ENCODE assay signal across 28 cellular contexts in genomic region chr17:30230596-30231125, GRCh38. TPM values are rescaled to one million over a fixed set of nuclear protein-coding genes. Genes with fewer than 3 reads are reported as not detected.
DNase-seq lines count a peak whose midpoint lies in the region; ATAC-seq, FAIRE-seq and TF ChIP-seq lines count a peak whose summit lies in the region.
"Had no signal": no experiment of that assay in that cellular context is flagged by ENCODE, and none has a peak within 500 bp of the region (broad histone marks: within the 10 kb centered on the region; RNA-seq: fewer than 3 reads in every experiment).

No MANE protein-coding gene starts in this region.

- intact Hi-C loops in CD14-positive monocyte (cut with micrococcal nuclease): no loop called here

- H3K4me3 ChIP-seq in HEK293 (ENCODE audit: low read depth, low read length): no peak overlapping the region
- H3K4me3 ChIP-seq in bronchial epithelial cell (ENCODE audit: low read depth, low read length): no peak overlapping the region
- H3K4me3 ChIP-seq: BLaER1, cardiac muscle cell, Peyer's patch, psoas muscle, upper lobe of right lung had no signal

- H3K36me3 ChIP-seq in HEK293 (ENCODE audit: control insufficient read depth in 2 of 2, insufficient read depth in 1 of 2, low read length in 2 of 2) (no peaks in the 10 kb centered on the region), bronchial epithelial cell (ENCODE audit: control insufficient read depth, insufficient read depth, low read length) (no peaks in the 10 kb centered on the region)
- H3K36me3 ChIP-seq: BLaER1, cardiac muscle cell, Peyer's patch, upper lobe of right lung had no signal

- TF ChIP-seq CTCF in CD14-positive monocyte (IDR thresholded peaks at IDR 0.05) (no peak), HEK293 (tag by site-specific recombination; IDR thresholded peaks at IDR 0.05) (no peak), bronchial epithelial cell (IDR thresholded peaks at IDR 0.05; ENCODE audit: insufficient read depth, low read length, severe bottlenecking) (no peak)

- H3K27me3 Mint-ChIP-seq in CD14-positive monocyte (ENCODE audit: low read depth in 3 of 3): peaks cover 33 to 44% (median 38%) of the 10 kb centered on the region in 3 donors

- peaks cover 0 to 4% of the 10 kb centered on the region in 2 donors for H3K36me3 Mint-ChIP-seq in CD14-positive monocyte
- H3K36me3 Mint-ChIP-seq in activated naive CD4-positive, alpha-beta T cell treated with anti-CD3 and anti-CD28 coated beads, Interleukin-2, amount 50 U/mL, for 72 hours: peaks cover 0 to 4% of the 10 kb centered on the region in 2 donors
- H3K36me3 Mint-ChIP-seq: activated naive CD4-positive, alpha-beta T cell treated with anti-CD3 and anti-CD28 coated beads, Interleukin-2, amount 50 U/mL, for 24 hours had no signal

- no peak for DNase-seq in CD14-positive monocyte (ENCODE audit: low spot score)
- peak; percentile 29 for DNase-seq in bronchial epithelial cell (ENCODE audit: low read depth)
- peak; percentile 8 for DNase-seq in kidney glomerular epithelial cell (lab: John Stamatoyannopoulos, UW)
- DNase-seq in activated naive CD4-positive, alpha-beta T cell treated with anti-CD3 and anti-CD28 coated beads, Interleukin-2, amount 50 U/mL, for 72 hours (ENCODE audit: low spot score in 2 of 2): no peak
- DNase-seq: activated B cell treated with CpG ODN at 0.5 μM for 24 hours; anterior cingulate cortex; cortex of kidney; DND-41; head of caudate nucleus; NCI-H2171; NCI-H524; NK-92 treated with Interleukin-12 subunit alpha and Interleukin-12 subunit beta, amount 100 ng/mL, for 24 hours; Peyer's patch; psoas muscle; stimulated activated CD4-positive, alpha-beta T cell treated with anti-CD3 and anti-CD28 coated beads, Interleukin-1b, Interleukin-23, amount 100 ng/mL, for 48 hours; upper lobe of right lung had no signal

- peaks cover 17% of the 10 kb centered on the region for H3K27me3 ChIP-seq in bronchial epithelial cell (ENCODE audit: control insufficient read depth, insufficient read depth, low read length)
- H3K27me3 ChIP-seq: Peyer's patch had no signal

- FAIRE-seq in bronchial epithelial cell (lab: Jason Lieb, UNC): peak; percentile 89

- H3K4me3 Mint-ChIP-seq in CD14-positive monocyte: peak overlapping the region in 1 of 2 donors; percentile 72
- H3K4me3 Mint-ChIP-seq: activated B cell treated with CpG ODN at 0.5 μM for 24 hours; activated naive CD4-positive, alpha-beta T cell treated with anti-CD3 and anti-CD28 coated beads, Interleukin-2, amount 50 U/mL, for 24 hours; activated T-helper 1 cell treated with anti-CD3 and anti-CD28 coated beads, Interleukin-12 subunit alpha, Interleukin-12 subunit beta, Interleukin-2, Interleukin-4 antibody, amounts not matched to agents 30 ng/mL and 10 ng/mL and 1 ng/mL, durations not matched to agents 14 hours and 24 hours and 36 hours had no signal

- POLR2A ChIA-PET in HEK293 (lab: Yijun Ruan, JAX): no interaction called here

- H3K9me3 ChIP-seq in HEK293 (ENCODE audit: control insufficient read depth, insufficient read depth, low read depth, low read length): no peaks in the 10 kb centered on the region
- H3K9me3 ChIP-seq: Caco-2, Peyer's patch, psoas muscle, upper lobe of right lung had no signal

- H3K4me1 Mint-ChIP-seq in CD14-positive monocyte: peaks cover 39% of the 10 kb centered on the region

- peaks cover 2% of the 10 kb centered on the region; the same call in 1 of the 2 replicates for H3K4me1 ChIP-seq in HEK293 (ENCODE audit: control insufficient read depth, insufficient read depth, low read length)

- ATAC-seq in GM19463 (IDR thresholded peaks at IDR 0.05; ENCODE audit: unreplicated experiment): no peak
- ATAC-seq in GM18520 (IDR thresholded peaks at IDR 0.05; ENCODE audit: unreplicated experiment): no peak
- no peak for ATAC-seq in GM18502 (IDR thresholded peaks at IDR 0.05; ENCODE audit: poor library complexity, unreplicated experiment)
- ATAC-seq in activated naive CD4-positive, alpha-beta T cell treated with anti-CD3 and anti-CD28 coated beads, Interleukin-2, amount 50 U/mL, for 72 hours: no peak
- ATAC-seq: psoas muscle, upper lobe of right lung had no signal

- H3K27ac ChIP-seq in HEK293 (ENCODE audit: extremely low read depth, low read depth, low read length): no peak overlapping the region
- H3K27ac ChIP-seq: BLaER1, cardiac muscle cell, KMS-11, Peyer's patch, psoas muscle, upper lobe of right lung had no signal

- peak overlapping the region; percentile 65 to 93 (median 87) for H3K27ac Mint-ChIP-seq in CD14-positive monocyte
- H3K27ac Mint-ChIP-seq in activated naive CD4-positive, alpha-beta T cell treated with anti-CD3 and anti-CD28 coated beads, Interleukin-2, amount 50 U/mL, for 72 hours: peak overlapping the region in 1 of 2 donors; percentile 24
- H3K27ac Mint-ChIP-seq: activated B cell treated with CpG ODN at 0.5 μM for 24 hours; activated naive CD4-positive, alpha-beta T cell treated with anti-CD3 and anti-CD28 coated beads, Interleukin-2, amount 50 U/mL, for 24 hours; activated T-helper 1 cell treated with anti-CD3 and anti-CD28 coated beads, Interleukin-12 subunit alpha, Interleukin-12 subunit beta, Interleukin-2, Interleukin-4 antibody, amounts not matched to agents 30 ng/mL and 10 ng/mL and 1 ng/mL, durations not matched to agents 14 hours and 24 hours and 36 hours had no signal

- CTCF ChIA-PET in HEK293 (lab: Yijun Ruan, JAX): interaction anchor here (0.5 kb wide), 1 partner anchor 56 kb away, joined by 3 read pairs; no protein-coding TSS in a partner anchor

- H3K9me3 Mint-ChIP-seq in CD14-positive monocyte: peaks cover 0 to 14% (median 2%) of the 10 kb centered on the region in 7 donors
- H3K9me3 Mint-ChIP-seq in activated naive CD4-positive, alpha-beta T cell treated with anti-CD3 and anti-CD28 coated beads, Interleukin-2, amount 50 U/mL, for 72 hours: no peaks in the 10 kb centered on the region
- H3K9me3 Mint-ChIP-seq: activated B cell treated with CpG ODN at 0.5 μM for 24 hours; activated naive CD4-positive, alpha-beta T cell treated with anti-CD3 and anti-CD28 coated beads, Interleukin-2, amount 50 U/mL, for 24 hours; activated T-helper 1 cell treated with anti-CD3 and anti-CD28 coated beads, Interleukin-12 subunit alpha, Interleukin-12 subunit beta, Interleukin-2, Interleukin-4 antibody, amounts not matched to agents 30 ng/mL and 10 ng/mL and 1 ng/mL, durations not matched to agents 14 hours and 24 hours and 36 hours had no signal

TF ChIP-seq in HEK293, 187 proteins besides CTCF, POLR2A, EP300 and RAD21:
- TF ChIP-seq SCRT2 (tag by site-specific recombination; IDR thresholded peaks at IDR 0.05) (peak; percentile 47), ZNF169 (tag by site-specific recombination; IDR thresholded peaks at IDR 0.05) (no peak), ZNF280D (tag by site-specific recombination; IDR thresholded peaks at IDR 0.05) (no peak)

RNA-seq across cellular contexts. Expression of gene SLC6A4, which starts 4.8 kb away (rescaled TPM):
- not detected for polyA plus RNA-seq in CD14-positive monocyte
- 0.13 TPM in 1 of 2 replicates, not detected in the other for total RNA-seq in bronchial epithelial cell
- total RNA-seq in activated naive CD4-positive, alpha-beta T cell treated with anti-CD3 and anti-CD28 coated beads, Interleukin-2, amount 50 U/mL, for 72 hours: not detected
- total RNA-seq: activated B cell treated with CpG ODN at 0.5 μM for 24 hours; activated T-helper 1 cell treated with anti-CD3 and anti-CD28 coated beads, Interleukin-12 subunit alpha, Interleukin-12 subunit beta, Interleukin-2, Interleukin-4 antibody, amounts not matched to agents 30 ng/mL and 10 ng/mL and 1 ng/mL, durations not matched to agents 14 hours and 24 hours and 36 hours; HT-29; psoas muscle; T-helper 2 cell treated with Interferon-gamma antibody and Interleukin-4, amounts not matched to agents 100 ng/mL and 5 ng/mL, for 36 hours had no signal
- polyA plus RNA-seq: cardiac muscle cell had no signal

Comparison
In these comparisons a context has a peak if more than half of its experiments do, and no peak if none do; other contexts are left out.
1. DNase-seq: peak in bronchial epithelial cell (single experiment) and kidney glomerular epithelial cell (single experiment); none in CD14-positive monocyte (single experiment) and activated naive CD4-positive, alpha-beta T cell treated with anti-CD3 and anti-CD28 coated beads, Interleukin-2, amount 50 U/mL, for 72 hours (0 of 2).